Comparison of ENCODE assay signal across 8 cellular contexts in genomic region chr9:121121582-121122087, GRCh38. TPM values are rescaled to one million over a fixed set of nuclear protein-coding genes. Genes with fewer than 3 reads are reported as not detected.
DNase-seq lines count a peak whose midpoint lies in the region; ATAC-seq and TF ChIP-seq lines count a peak whose summit lies in the region.

No MANE protein-coding gene starts in this region.

- H3K4me2 ChIP-seq in Loucy (ENCODE audit: low read depth, low read length, poor library complexity, severe bottlenecking), result peak overlapping the region; percentile 80

- peak overlapping the region; percentile 30 for H3K4me3 ChIP-seq in H7 (ENCODE audit: insufficient read depth, low read depth, low read length)
- H3K4me3 ChIP-seq in Loucy (ENCODE audit: low read length, poor library complexity, severe bottlenecking), result peak overlapping the region; percentile 72
- peak overlapping the region in 3 of 4 donors; percentile 8 to 67 (median 49) for H3K4me3 ChIP-seq in adrenal gland
- H3K4me3 ChIP-seq in heart right ventricle, result peak overlapping the region; percentile 4 to 64 (median 48)

- TF ChIP-seq POLR2A in adrenal gland (IDR thresholded peaks at IDR 0.05), result peak in 1 of 2 donors; percentile 83

- DNase-seq in GDM1 (lab: John Stamatoyannopoulos, UW), result peak; percentile 94
- peak; percentile 82 for DNase-seq in H7
- DNase-seq in SW480 (ENCODE audit: low spot score), result peak; percentile 94
- DNase-seq in adrenal gland, result peak; percentile 95 to 99 (median 99)
- peak; percentile 96 to 98 for DNase-seq in heart right ventricle
- peak; percentile 99 for DNase-seq in posterior vena cava (ENCODE audit: low spot score)
- peak; percentile 98 for DNase-seq in ureter (ENCODE audit: low spot score)

- H2AFZ ChIP-seq in Loucy (ENCODE audit: low read length), result peak overlapping the region; percentile 58; the same call in 1 of the 2 replicates

- no peaks in the 10 kb centered on the region for H3K9me2 ChIP-seq in Loucy (replicated peaks; ENCODE audit: low read depth, low read length)

- H4K20me1 ChIP-seq in Loucy (ENCODE audit: insufficient read depth, low read length, poor library complexity, severe bottlenecking), result no peaks in the 10 kb centered on the region

- H3K4me1 ChIP-seq in Loucy (ENCODE audit: insufficient read depth, low read length, poor library complexity, severe bottlenecking) (peaks cover 35% of the 10 kb centered on the region), adrenal gland (replicated peaks in 1 of 2) (peaks cover 8 to 18% of the 10 kb centered on the region in 2 donors), heart right ventricle (peaks cover 0 to 29% (median 13%) of the 10 kb centered on the region in 9 donors)

- TF ChIP-seq CTCF in Loucy (conservative IDR thresholded peaks at IDR 0.05; ENCODE audit: low read length), result no peak; the same call in 1 of the 2 replicates
- peak; percentile 23 to 64 (median 50) for TF ChIP-seq CTCF in adrenal gland (IDR thresholded peaks at IDR 0.05)
- TF ChIP-seq CTCF in heart right ventricle (IDR thresholded peaks at IDR 0.05), result peak in 8 of 9 donors; percentile 10 to 57 (median 43)

- H3K36me3 ChIP-seq in H7 (replicated peaks; ENCODE audit: control insufficient read depth, insufficient read depth, low read length), result no peaks in the 10 kb centered on the region
- peaks cover 30% of the 10 kb centered on the region; the same call in 1 of the 2 replicates for H3K36me3 ChIP-seq in Loucy (ENCODE audit: insufficient read depth, low read length)
- H3K36me3 ChIP-seq in adrenal gland (replicated peaks in 1 of 2), result no peaks in the 10 kb centered on the region
- peaks cover 0 to 33% (median 1%) of the 10 kb centered on the region in 9 donors for H3K36me3 ChIP-seq in heart right ventricle

- peak overlapping the region; percentile 78 for H3K9ac ChIP-seq in Loucy (ENCODE audit: low read depth, low read length, poor library complexity, severe bottlenecking)

- H3K27me3 ChIP-seq in H7 (ENCODE audit: control insufficient read depth, insufficient read depth, low read length), result no peaks in the 10 kb centered on the region
- no peaks in the 10 kb centered on the region for H3K27me3 ChIP-seq in Loucy (ENCODE audit: insufficient read depth, low read length, poor library complexity, severe bottlenecking)
- no peaks in the 10 kb centered on the region for H3K27me3 ChIP-seq in adrenal gland
- H3K27me3 ChIP-seq in heart right ventricle, result no peaks in the 10 kb centered on the region

- H3K27ac ChIP-seq in adrenal gland, result peak overlapping the region in 4 of 5 donors; percentile 23 to 67 (median 52)
- peak overlapping the region in 9 of 10 donors; percentile 11 to 84 (median 52) for H3K27ac ChIP-seq in heart right ventricle

- peak; percentile 100 for ATAC-seq in heart right ventricle

- 0 to 1% (median 0%) methylated on average over 13 to 17 of the region's 17 CpGs for WGBS in adrenal gland, 4 donors
- 0% methylated on average over 17 of the region's 17 CpGs for WGBS in heart right ventricle, 2 donors

- H3F3A ChIP-seq in Loucy (ENCODE audit: low read depth), result 0 out of 2 replicates have a peak, but pooled peaks cover 2% of the 10 kb centered on the region

- peaks cover 44% of the 10 kb centered on the region for H3K79me2 ChIP-seq in Loucy (ENCODE audit: insufficient read depth, low read length)

- intact Hi-C loops in adrenal gland (cut with DNase I) (no loop called here), heart right ventricle (cut with DNase I) (loop anchor here in 1 of 10 donors (2.0 kb wide), 1 partner anchor 47 kb away; the partner anchor contains the start of gene CNTRL), posterior vena cava (cut with DNase I) (no loop called here)

- H3K9me3 ChIP-seq in Loucy (ENCODE audit: insufficient read depth, low read depth, low read length) (no peaks in the 10 kb centered on the region), adrenal gland (replicated peaks in 1 of 3) (no peaks in the 10 kb centered on the region), heart right ventricle (no peaks in the 10 kb centered on the region)

RNA-seq across cellular contexts. Expression of gene CNTRL, which starts 46.9 kb away (rescaled TPM):
- 9.3 and 16.3 TPM in 2 replicates for total RNA-seq in H7 (2014; rRNA removed; shearing (Covaris generic))
- total RNA-seq in adrenal gland (10 to 100 TPM in 4 of 8 donors, 1 to 10 TPM in 4; 7.6 to 12.4 (median 9.7) TPM), heart right ventricle (1 to 10 TPM; 3.6 to 7.5 (median 4.2) TPM), posterior vena cava (10 to 100 TPM; 13.6 to 15.2 TPM), ureter (33.1 TPM)
- polyA plus RNA-seq in adrenal gland (10 to 100 TPM in 1 of 3 donors, 1 to 10 TPM in 2; 7.4 to 12.8 (median 8.8) TPM), heart right ventricle (1 to 10 TPM; 2.5 to 5.1 TPM)

Comparison
In these comparisons a context has a peak if more than half of its experiments do, and no peak if none do; other contexts are left out.
1. Peak in every context shown above with its lines: DNase-seq, ATAC-seq, H3K4me3 ChIP-seq and H3K27ac ChIP-seq.